9 cellular contexts compared by ENCODE assay signal in genomic region chr16:72876221-72876620, GRCh38.
DNase-seq lines count a peak whose midpoint lies in the region; ATAC-seq, FAIRE-seq and TF ChIP-seq lines count a peak whose summit lies in the region.
"Had no signal": no experiment of that assay in that cellular context is flagged by ENCODE, and none has a peak within 500 bp of the region (broad histone marks: within the 10 kb centered on the region; RNA-seq: fewer than 3 reads in every experiment).

No MANE protein-coding gene starts in this region.

- H3K9me2 ChIP-seq in GM23338 (ENCODE audit: insufficient read depth): no peaks in the 10 kb centered on the region

- in situ Hi-C loops in HepG2 (cut with HindIII; ENCODE audit: extremely low pct_ligation_motif_present, low pct_unique_long_range_greater_than_20kb): loop anchor here (5.0 kb wide), 2 partner anchors 51 to 181 kb away; no protein-coding TSS in a partner anchor

- TF ChIP-seq EP300 in HepG2 (IDR thresholded peaks at IDR 0.05; ENCODE audit: low read depth in 2 of 2, low read length in 2 of 2): no peak
- TF ChIP-seq EP300 in HepG2 (CRISPR knock-in tag; IDR thresholded peaks at IDR 0.05; ENCODE audit: borderline replicate concordance): no peak

- CTCF ChIA-PET in AG04449 (lab: Yijun Ruan, JAX): interaction anchor here (1.3 to 4.3 kb wide), 2 partner anchors 43 to 301 kb away, joined by 4 to 33 read pairs; no protein-coding TSS in a partner anchor
- CTCF ChIA-PET in activated CD8-positive, alpha-beta T cell treated with anti-CD3 and anti-CD28 coated beads for 36 hours (lab: Charles Lee): interaction anchor here (1.0 to 1.8 kb wide), 2 partner anchors 19 to 476 kb away, joined by 4 to 5 read pairs; no protein-coding TSS in a partner anchor
- CTCF ChIA-PET in HepG2 (lab: Yijun Ruan, JAX; ENCODE audit: low intra/inter-chr PET ratio, low total read pairs): no interaction called here

- POLR2A ChIA-PET in AG04449 (lab: Yijun Ruan, JAX) (interaction anchor here (0.7 to 0.8 kb wide), 2 partner anchors 26 to 211 kb away, joined by 3 to 4 read pairs; no protein-coding TSS in a partner anchor), HepG2 (lab: Yijun Ruan, JAX) (interaction anchor here (1.3 to 2.5 kb wide), 5 partner anchors 19 to 179 kb away, joined by 6 to 32 read pairs (median 13); no protein-coding TSS in a partner anchor)
- POLR2A ChIA-PET in activated CD8-positive, alpha-beta T cell treated with anti-CD3 and anti-CD28 coated beads for 36 hours (lab: Charles Lee): no interaction called here

- H3K4me3 ChIP-seq in AG04449 (ENCODE audit: low read depth, low read length) (no peak overlapping the region; the same call in 1 of the 2 replicates), HepG2 (replicated peaks in 1 of 3; ENCODE audit: insufficient read depth in 1 of 3, low read depth in 2 of 3, low read length in 3 of 3) (no peak overlapping the region), GM23338 (no peak overlapping the region)

- H3K27ac ChIP-seq in HepG2 (ENCODE audit: extremely low read length, insufficient read depth, low read length): peak overlapping the region; percentile 86
- H3K27ac ChIP-seq in GM23338 (ENCODE audit: low read depth): no peak overlapping the region

- no TSS peak for BruUV-seq in HepG2 (replicated peaks; lab: Mats Ljungman, UMichigan)

- no peaks in the 10 kb centered on the region for H3K36me3 Mint-ChIP-seq in activated CD8-positive, alpha-beta T cell treated with anti-CD3 and anti-CD28 coated beads for 36 hours (ENCODE audit: low read depth)
- H3K36me3 Mint-ChIP-seq in GM23338 (ENCODE audit: low read depth): peaks cover 13% of the 10 kb centered on the region; the same call in 2 of the 3 replicates

- no peak for TF ChIP-seq POLR2A in HepG2 (IDR thresholded peaks at IDR 0.05; ENCODE audit: insufficient read depth in 1 of 2, low read depth in 2 of 2, low read length in 2 of 2)

- no peak overlapping the region for H3K27ac Mint-ChIP-seq in activated CD8-positive, alpha-beta T cell treated with anti-CD3 and anti-CD28 coated beads for 36 hours
- no peak overlapping the region for H3K27ac Mint-ChIP-seq in GM23338

- peaks cover 16% of the 10 kb centered on the region for H3K4me1 Mint-ChIP-seq in activated CD8-positive, alpha-beta T cell treated with anti-CD3 and anti-CD28 coated beads for 36 hours (ENCODE audit: low read depth)
- peaks cover 3% of the 10 kb centered on the region; the same call in 1 of the 3 replicates for H3K4me1 Mint-ChIP-seq in GM23338

- H4K20me1 ChIP-seq in HepG2 (ENCODE audit: insufficient read depth, low read length) (no peaks in the 10 kb centered on the region), GM23338 (replicated peaks; ENCODE audit: insufficient read depth) (no peaks in the 10 kb centered on the region; the same call in 1 of the 2 replicates)

- no peak overlapping the region for H2AFZ ChIP-seq in HepG2 (ENCODE audit: low read length)
- no peak overlapping the region for H2AFZ ChIP-seq in GM23338

- H3K79me2 ChIP-seq in HepG2 (ENCODE audit: insufficient read depth, low read length) (peaks cover 6% of the 10 kb centered on the region), GM23338 (replicated peaks; ENCODE audit: insufficient read depth) (no peaks in the 10 kb centered on the region)

- no peaks in the 10 kb centered on the region for H3K9me3 ChIP-seq in HepG2 (ENCODE audit: low read length)

- no peaks in the 10 kb centered on the region for H3K9me3 Mint-ChIP-seq in activated CD8-positive, alpha-beta T cell treated with anti-CD3 and anti-CD28 coated beads for 36 hours
- H3K9me3 Mint-ChIP-seq in GM23338: peaks cover 17% of the 10 kb centered on the region

- H3K4me1 ChIP-seq in HepG2 (ENCODE audit: insufficient read depth, low read length) (peaks cover 68% of the 10 kb centered on the region), GM23338 (ENCODE audit: insufficient read depth) (no peaks in the 10 kb centered on the region)

- H3F3A ChIP-seq in GM23338 (replicated peaks; ENCODE audit: low read depth): no peaks in the 10 kb centered on the region

- TF ChIP-seq CTCF in AG04449 (IDR thresholded peaks at IDR 0.05; ENCODE audit: insufficient read depth, low read length, missing control alignments) (no peak), HepG2 (CRISPR knock-in tag; IDR thresholded peaks at IDR 0.05) (no peak), GM23338 (conservative IDR thresholded peaks at IDR 0.05; ENCODE audit: low read depth in 2 of 2) (no peak)
- TF ChIP-seq CTCF in activated CD8-positive, alpha-beta T cell treated with anti-CD3 and anti-CD28 coated beads for 36 hours (IDR thresholded peaks at IDR 0.05): no peak

- WGBS in HepG2 (ENCODE audit: low lambda C conversion rate): 94% methylated on average over 8 of the region's 8 CpGs

- H3K4me2 ChIP-seq in HepG2 (ENCODE audit: low read depth, low read length) (no peak overlapping the region), GM23338 (no peak overlapping the region)

- H3K36me3 ChIP-seq in HepG2 (replicated peaks in 1 of 2; ENCODE audit: control insufficient read depth in 1 of 2, insufficient read depth in 2 of 2, low read length in 2 of 2) (peaks cover 0 to 4% of the 10 kb centered on the region in 2 experiments; a peak in 3 of 5 replicates), GM23338 (ENCODE audit: insufficient read depth) (peaks cover 8% of the 10 kb centered on the region; the same call in 1 of the 2 replicates)

- TF ChIP-seq RAD21 in HepG2 (CRISPR knock-in tag; IDR thresholded peaks at IDR 0.05): no peak

- no peak for FAIRE-seq in HepG2 (lab: Jason Lieb, UNC)

- peaks cover 3% of the 10 kb centered on the region for H3K27me3 Mint-ChIP-seq in activated CD8-positive, alpha-beta T cell treated with anti-CD3 and anti-CD28 coated beads for 36 hours
- peaks cover 5% of the 10 kb centered on the region for H3K27me3 Mint-ChIP-seq in GM23338 (ENCODE audit: insufficient read depth, low read depth, poor library complexity)

- H3K9ac ChIP-seq in HepG2 (ENCODE audit: insufficient read depth, low read depth, low read length): no peak overlapping the region

- no peak overlapping the region for H3K4me3 Mint-ChIP-seq in activated CD8-positive, alpha-beta T cell treated with anti-CD3 and anti-CD28 coated beads for 36 hours
- H3K4me3 Mint-ChIP-seq in GM23338: no peak overlapping the region
- H3K4me3 Mint-ChIP-seq: neural crest cell had no signal

- H3K27me3 ChIP-seq in HepG2 (ENCODE audit: control insufficient read depth in 1 of 2, insufficient read depth in 2 of 2, low read length in 2 of 2): no peaks in the 10 kb centered on the region
- H3K27me3 ChIP-seq in GM23338 (ENCODE audit: insufficient read depth): no peaks in the 10 kb centered on the region

- intact Hi-C loops in activated CD8-positive, alpha-beta T cell treated with anti-CD3 and anti-CD28 coated beads for 36 hours (cut with micrococcal nuclease): no loop called here
- intact Hi-C loops in HepG2 (cut with micrococcal nuclease; ENCODE audit: unreplicated experiment): loop anchor here (5.0 kb wide), 1 partner anchor 171 kb away; the partner anchor contains the start of gene ZFHX3

- DNase-seq in AG04449 (ENCODE audit: low read depth, low spot score): peak; percentile 61
- peak; percentile 58 for DNase-seq in activated CD8-positive, alpha-beta T cell treated with anti-CD3 and anti-CD28 coated beads for 36 hours
- no peak for DNase-seq in HepG2 (ENCODE audit: low spot score)
- no peak for DNase-seq in NCI-H2227 treated with DMSO at 0.1 percent for 48 hours (lab: John Stamatoyannopoulos, UW)
- DNase-seq in occipital lobe (lab: John Stamatoyannopoulos, UW): no peak
- no peak for DNase-seq in GM23338 (ENCODE audit: low spot score)

- peak; percentile 81 for ATAC-seq in GM21423 (IDR thresholded peaks at IDR 0.05; ENCODE audit: unreplicated experiment)
- ATAC-seq in activated CD8-positive, alpha-beta T cell treated with anti-CD3 and anti-CD28 coated beads for 36 hours: peak; percentile 69
- no peak for ATAC-seq in HepG2
- ATAC-seq in GM23338: no peak
- no peak for ATAC-seq in HG03439 (IDR thresholded peaks at IDR 0.05; ENCODE audit: unreplicated experiment)

TF ChIP-seq in HepG2, 621 proteins besides CTCF, POLR2A, EP300 and RAD21 (continues in another document):
- TF ChIP-seq PHF5A (CRISPR knock-in tag; IDR thresholded peaks at IDR 0.05; ENCODE audit: low read depth, unreplicated experiment): no peak
- no peak for TF ChIP-seq ATRX (CRISPR knock-in tag; IDR thresholded peaks at IDR 0.05; ENCODE audit: borderline replicate concordance)
- no peak for TF ChIP-seq ZNF432 (CRISPR knock-in tag; IDR thresholded peaks at IDR 0.05; ENCODE audit: borderline replicate concordance)
- no peak for TF ChIP-seq RBM22 (optimal IDR thresholded peaks at IDR 0.05; ENCODE audit: low read length)
- no peak for TF ChIP-seq HDAC6 (IDR thresholded peaks at IDR 0.05; ENCODE audit: low read depth, low read length)

TF ChIP-seq in GM23338, 12 proteins besides CTCF, POLR2A, EP300 and RAD21 (continues in another document):
- TF ChIP-seq REST (IDR thresholded peaks at IDR 0.05; ENCODE audit: unreplicated experiment) (no peak), NANOG (IDR thresholded peaks at IDR 0.05; ENCODE audit: borderline replicate concordance) (no peak), EZH2phosphoT487 (IDR thresholded peaks at IDR 0.05; ENCODE audit: unreplicated experiment) (no peak), STAT1 (IDR thresholded peaks at IDR 0.05; ENCODE audit: unreplicated experiment) (no peak), JUNB (IDR thresholded peaks at IDR 0.05; ENCODE audit: unreplicated experiment) (no peak), ZNF114 (CRISPR knock-in tag; IDR thresholded peaks at IDR 0.05) (no peak)

Comparison
In these comparisons a context has a peak if more than half of its experiments do, and no peak if none do; other contexts are left out.
1. DNase-seq: peak in AG04449 (single experiment) and activated CD8-positive, alpha-beta T cell treated with anti-CD3 and anti-CD28 coated beads for 36 hours (single experiment); none in HepG2 (single experiment), NCI-H2227 treated with DMSO at 0.1 percent for 48 hours (single experiment), occipital lobe (single experiment) and GM23338 (single experiment).
2. ATAC-seq: peak in GM21423 (single experiment) and activated CD8-positive, alpha-beta T cell treated with anti-CD3 and anti-CD28 coated beads for 36 hours (single experiment); none in HepG2 (single experiment), GM23338 (single experiment) and HG03439 (single experiment).